ENCODE assay signal across 23 cellular contexts in the genomic region with DNA sequence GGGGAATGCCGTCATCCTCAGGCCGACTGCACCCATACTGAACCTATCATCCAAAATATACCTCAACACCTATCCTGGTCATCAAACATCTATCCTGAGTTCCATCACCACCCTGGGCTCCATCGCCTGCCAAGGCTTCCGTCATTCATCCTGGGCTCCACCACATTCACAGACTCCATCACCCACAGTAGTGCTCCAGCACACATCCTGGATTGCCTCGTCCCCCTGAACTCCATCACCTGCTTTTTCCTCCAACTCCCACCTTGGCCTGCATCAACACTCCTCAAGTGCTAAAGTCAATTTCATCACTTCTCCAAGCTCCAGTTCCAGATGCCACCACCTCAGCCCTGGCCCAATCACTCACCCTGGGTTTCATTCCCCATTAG. TPM values are rescaled to one million over a fixed set of nuclear protein-coding genes. Genes with fewer than 3 reads are reported as not detected.
DNase-seq lines count a peak whose midpoint lies in the region; ATAC-seq and TF ChIP-seq lines count a peak whose summit lies in the region.
"Had no signal": no experiment of that assay in that cellular context is flagged by ENCODE, and none has a peak within 500 bp of the region (broad histone marks: within the 10 kb centered on the region; RNA-seq: fewer than 3 reads in every experiment).

No MANE protein-coding gene starts in this region.

- H3K4me3 Mint-ChIP-seq in CD4-positive, alpha-beta T cell, result peak overlapping the region; percentile 60
- H3K4me3 Mint-ChIP-seq in IgD-negative memory B cell, result peak overlapping the region; percentile 12 to 77 (median 67)
- H3K4me3 Mint-ChIP-seq in glutamatergic neuron (ENCODE audit: unreplicated experiment), result peak overlapping the region; percentile 43

- no peak overlapping the region for H3K27ac ChIP-seq in CD4-positive, alpha-beta T cell (ENCODE audit: low read depth, low read length)
- H3K27ac ChIP-seq: dorsolateral prefrontal cortex, epithelial cell of prostate, spleen, stomach, transverse colon had no signal

- H3K27me3 ChIP-seq in CD4-positive, alpha-beta T cell (ENCODE audit: control insufficient read depth, insufficient read depth, low read length), result no peaks in the 10 kb centered on the region
- H3K27me3 ChIP-seq: dorsolateral prefrontal cortex, stomach, transverse colon had no signal

- no peak for ATAC-seq in CD4-positive, alpha-beta T cell (ENCODE audit: poor library complexity)

- peaks cover 55% of the 10 kb centered on the region for H3K4me1 Mint-ChIP-seq in CD4-positive, alpha-beta T cell (ENCODE audit: low read depth)
- H3K4me1 Mint-ChIP-seq in IgD-negative memory B cell (peaks cover 17 to 32% (median 29%) of the 10 kb centered on the region in 3 donors), glutamatergic neuron (ENCODE audit: low read depth, unreplicated experiment) (peaks cover 4% of the 10 kb centered on the region)

- POLR2A ChIA-PET in CD4-positive, alpha-beta T cell (lab: Charles Lee), result interaction anchor here (1.0 to 5.0 kb wide), 3 partner anchors 10 to 18 kb away, joined by 3 to 56 read pairs (median 7); a partner anchor contains a TSS

- H3K27me3 Mint-ChIP-seq in CD4-positive, alpha-beta T cell, result no peaks in the 10 kb centered on the region
- peaks cover 2% of the 10 kb centered on the region for H3K27me3 Mint-ChIP-seq in IgD-negative memory B cell
- H3K27me3 Mint-ChIP-seq in glutamatergic neuron (ENCODE audit: unreplicated experiment), result peaks cover 9% of the 10 kb centered on the region

- no peaks in the 10 kb centered on the region for H3K9me3 ChIP-seq in CD4-positive, alpha-beta T cell (ENCODE audit: control insufficient read depth, low read length)
- H3K9me3 ChIP-seq: spleen, stomach, transverse colon had no signal

- no peak overlapping the region for H3K27ac Mint-ChIP-seq in CD4-positive, alpha-beta T cell
- H3K27ac Mint-ChIP-seq in IgD-negative memory B cell (peak overlapping the region in 2 of 3 donors; percentile 23 to 85), glutamatergic neuron (ENCODE audit: unreplicated experiment) (no peak overlapping the region)

- intact Hi-C loops in CD4-positive, alpha-beta T cell (cut with DNase I, micrococcal nuclease), result no loop called here

- no peaks in the 10 kb centered on the region for H3K36me3 Mint-ChIP-seq in CD4-positive, alpha-beta T cell (ENCODE audit: low read depth)
- H3K36me3 Mint-ChIP-seq in IgD-negative memory B cell (no peaks in the 10 kb centered on the region), glutamatergic neuron (ENCODE audit: unreplicated experiment) (no peaks in the 10 kb centered on the region)

- no peak for DNase-seq in CD4-positive, alpha-beta T cell
- no peak for DNase-seq in glutamatergic neuron
- DNase-seq in AML-193 (lab: John Stamatoyannopoulos, UW), result no peak
- DNase-seq in NCI-H82 (lab: John Stamatoyannopoulos, UW), result no peak
- DNase-seq: activated naive CD4-positive, alpha-beta T cell treated with Interleukin-2 at 50 U/mL for 16 hours; anterior cingulate cortex; caudate nucleus; COR-L47; DND-41; dorsolateral prefrontal cortex; NCI-H1417 treated with DMSO at 0.1 percent for 48 hours; NCI-H524; occipital lobe; spleen; stimulated activated CD4-positive, alpha-beta T cell treated with anti-CD3 and anti-CD28 coated beads, Interleukin-4, amount 100 ng/mL, for 4 hours; stomach; transverse colon had no signal

- H3K9me3 Mint-ChIP-seq in CD4-positive, alpha-beta T cell, result no peaks in the 10 kb centered on the region
- H3K9me3 Mint-ChIP-seq in IgD-negative memory B cell (no peaks in the 10 kb centered on the region), glutamatergic neuron (ENCODE audit: unreplicated experiment) (peaks cover 7% of the 10 kb centered on the region)

- CTCF ChIA-PET in CD4-positive, alpha-beta T cell (lab: Charles Lee), result interaction anchor here (2.9 kb wide), 1 partner anchor 17 kb away, joined by 30 read pairs; a partner anchor contains a TSS

- TF ChIP-seq CTCF in CD4-positive, alpha-beta T cell (IDR thresholded peaks at IDR 0.05), result no peak
- no peak for TF ChIP-seq CTCF in glutamatergic neuron (IDR thresholded peaks at IDR 0.05; ENCODE audit: partially characterized antibody, unreplicated experiment)

RNA-seq across cellular contexts. Expression of a gene that starts 7.8 kb away (rescaled TPM):
- 1 to 10 TPM; 8.5 to 8.8 TPM for total RNA-seq in CD4-positive, alpha-beta T cell
- polyA plus RNA-seq in IgD-negative memory B cell, result 3.9 TPM
- 10.0 TPM for total RNA-seq in glutamatergic neuron (ENCODE audit: unreplicated experiment)

RNA-seq across cellular contexts. Expression of a gene that starts 15.7 kb away (rescaled TPM):
- not detected for total RNA-seq in CD4-positive, alpha-beta T cell
- polyA plus RNA-seq in IgD-negative memory B cell, result not detected
- not detected for total RNA-seq in glutamatergic neuron (ENCODE audit: unreplicated experiment)
- total RNA-seq: fibroblast of villous mesenchyme, M059J, mononuclear cell, occipital lobe had no signal

RNA-seq across cellular contexts. Expression of a gene that starts 17.1 kb away (rescaled TPM):
- total RNA-seq in CD4-positive, alpha-beta T cell, result 100 to 1,000 TPM; 135 to 140 TPM
- polyA plus RNA-seq in IgD-negative memory B cell, result 130 TPM
- total RNA-seq in glutamatergic neuron (ENCODE audit: unreplicated experiment), result 3.2 TPM
- total RNA-seq: occipital lobe had no signal

RNA-seq across cellular contexts. Expression of a gene that starts 24.2 kb away (rescaled TPM):
- not detected for total RNA-seq in CD4-positive, alpha-beta T cell
- polyA plus RNA-seq in IgD-negative memory B cell, result not detected
- not detected for total RNA-seq in glutamatergic neuron (ENCODE audit: unreplicated experiment)
- total RNA-seq: fibroblast of villous mesenchyme, liver, M059J, mononuclear cell, occipital lobe, spleen, stomach, transverse colon had no signal
- polyA plus RNA-seq: liver had no signal

RNA-seq across cellular contexts. Expression of a gene that starts 33.5 kb away (rescaled TPM):
- under 1 TPM; 0.14 to 0.19 TPM for total RNA-seq in CD4-positive, alpha-beta T cell
- 0.16 TPM for polyA plus RNA-seq in IgD-negative memory B cell
- total RNA-seq in glutamatergic neuron (ENCODE audit: unreplicated experiment), result 1.5 TPM
- total RNA-seq: occipital lobe, transverse colon had no signal

Comparison
In these comparisons a context has a peak if more than half of its experiments do, and no peak if none do; other contexts are left out.
1. H3K27ac Mint-ChIP-seq: peak in IgD-negative memory B cell (2 of 3); none in CD4-positive, alpha-beta T cell (single experiment) and glutamatergic neuron (single experiment).
2. RNA of a gene that starts 17.1 kb away (total RNA-seq): 135 to 140 TPM in CD4-positive, alpha-beta T cell; 3.2 TPM in glutamatergic neuron (single experiment); every median in the first group is over 10 times any median in the second.
3. Peak in every context shown above with its lines, with median percentiles within 50 percentile points of each other: H3K4me3 Mint-ChIP-seq.